Comparison of ENCODE assay signal across 1 cellular context in genomic region chr3:183524476-183524875, GRCh38.
TF ChIP-seq lines count a peak whose summit lies in the region.

No MANE protein-coding gene starts in this region.

TF ChIP-seq in H1, 55 proteins besides CTCF, POLR2A, EP300 and RAD21:
- no peak for TF ChIP-seq YY1 (IDR thresholded peaks at IDR 0.05; ENCODE audit: low read depth, low read length)
- TF ChIP-seq SRF (IDR thresholded peaks at IDR 0.05; ENCODE audit: low read depth, low read length) = no peak
- no peak for TF ChIP-seq RFX5 (IDR thresholded peaks at IDR 0.05; ENCODE audit: borderline replicate concordance, low read depth, low read length)
- no peak for TF ChIP-seq RXRA (IDR thresholded peaks at IDR 0.05; ENCODE audit: insufficient read depth, low read depth, low read length)
- no peak for TF ChIP-seq POU5F1 (IDR thresholded peaks at IDR 0.05; ENCODE audit: low read depth, low read length)
- no peak for TF ChIP-seq PHF8 (conservative IDR thresholded peaks at IDR 0.05; ENCODE audit: low read depth, low read length)
- no peak for TF ChIP-seq RBBP5 (IDR thresholded peaks at IDR 0.05; ENCODE audit: borderline replicate concordance, low read depth, low read length)
- TF ChIP-seq CBX8 (IDR thresholded peaks at IDR 0.05; ENCODE audit: borderline replicate concordance, low read depth, low read length) = no peak
- no peak for TF ChIP-seq E2F6 (IDR thresholded peaks at IDR 0.05)
TF ChIP-seq in H1: peak in this region for 0.
